ENCODE assay signal across 12 cellular contexts in the genomic region with DNA sequence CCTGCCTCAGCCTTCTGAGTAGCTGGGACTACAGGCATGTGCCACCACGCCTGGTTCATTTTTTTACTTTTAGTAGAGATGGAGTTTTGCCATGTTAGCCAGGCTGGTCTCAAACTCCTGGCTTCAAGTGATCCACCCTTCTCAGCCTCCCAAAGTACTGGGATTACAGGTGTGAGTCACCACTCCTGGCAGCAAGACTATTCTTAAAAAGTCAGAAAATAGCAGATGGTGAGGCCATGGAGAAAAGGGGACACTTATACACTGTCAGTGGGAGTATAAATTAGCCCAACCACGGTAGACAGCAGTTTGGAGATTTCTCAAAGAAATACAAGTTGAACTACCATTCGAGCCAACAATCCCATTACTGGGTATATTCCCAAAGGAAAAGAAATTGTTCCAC.
"Had no signal": no experiment of that assay in that cellular context is flagged by ENCODE, and none has a peak within 500 bp of the region (broad histone marks: within the 10 kb centered on the region; RNA-seq: fewer than 3 reads in every experiment).

No MANE protein-coding gene starts in this region.

- H3K4me1 ChIP-seq: foreskin keratinocyte, uterus had no signal

- H3K36me3 ChIP-seq: uterus had no signal

- DNase-seq: activated B cell treated with CpG ODN at 0.5 μM for 24 hours; activated CD4-positive, alpha-beta T cell treated with anti-CD3 and anti-CD28 coated beads, Interleukin-2, amount 50 U/mL, for 1 hour; activated effector memory CD4-positive, alpha-beta T cell treated with anti-CD3 and anti-CD28 coated beads, Interleukin-2, amount 50 U/mL, for 16 hours; anterior cingulate cortex; head of caudate nucleus; left colon; nephron progenitor cell; stimulated activated CD4-positive, alpha-beta T cell treated with anti-CD3 and anti-CD28 coated beads, Interleukin-4, amount 100 ng/mL, for 4 hours; T-helper 17 cell; uterus had no signal

- H3K27ac ChIP-seq: foreskin keratinocyte, uterus had no signal

- H3K4me3 Mint-ChIP-seq: activated B cell treated with CpG ODN at 0.5 μM for 24 hours, nephron progenitor cell, T-helper 17 cell had no signal

- H3K9me3 ChIP-seq: uterus had no signal

- H3K4me3 ChIP-seq: uterus had no signal

- H3K27me3 Mint-ChIP-seq: activated B cell treated with CpG ODN at 0.5 μM for 24 hours had no signal

- H3K27ac Mint-ChIP-seq: activated B cell treated with CpG ODN at 0.5 μM for 24 hours, T-helper 17 cell had no signal

- ATAC-seq: esophagus mucosa, foreskin keratinocyte, left colon, T-helper 17 cell had no signal

- H3K9me3 Mint-ChIP-seq: activated B cell treated with CpG ODN at 0.5 μM for 24 hours, nephron progenitor cell had no signal

- H3K27me3 ChIP-seq: foreskin keratinocyte, uterus had no signal
